Comparison of ENCODE assay signal across 23 cellular contexts in the genomic region with DNA sequence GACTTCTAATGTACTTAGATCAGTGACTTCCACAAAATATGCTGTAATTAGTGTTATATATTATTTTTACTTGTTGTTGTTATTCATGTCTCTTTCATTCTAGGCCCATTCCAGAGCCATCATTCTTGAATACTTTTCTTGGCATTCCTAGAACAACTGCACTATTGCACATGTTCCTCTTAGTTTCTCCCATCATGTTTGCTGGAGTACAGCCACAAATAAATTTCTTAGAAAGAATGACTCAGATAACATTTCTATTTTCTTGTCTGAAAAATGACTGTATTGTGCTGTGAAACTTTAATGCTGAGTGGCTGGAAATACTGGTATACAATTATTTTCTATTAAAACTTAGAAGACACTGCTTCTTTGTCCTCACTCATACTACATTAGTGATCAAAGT.
"Had no signal": no experiment of that assay in that cellular context is flagged by ENCODE, and none has a peak within 500 bp of the region (broad histone marks: within the 10 kb centered on the region; RNA-seq: fewer than 3 reads in every experiment).

No MANE protein-coding gene starts in this region.

- ATAC-seq: K562, Panc1, PC-3, Right ventricle myocardium inferior had no signal

- H3K4me3 Mint-ChIP-seq: IgD-negative memory B cell had no signal

- DNase-seq: Kasumi-1, MM.1S, NCI-H1092 treated with DMSO at 0.1 percent for 48 hours, NCI-H1436, NCI-H187, NCI-H2029, NCI-H2081 treated with DMSO at 0.1 percent for 48 hours, NCI-H2171, NCI-H226, NCI-H446, NCI-H510A, NCI-H524 treated with DMSO at 0.1 percent for 48 hours, NCI-H69, NCI-H774, PC-3, SHP77 treated with DMSO at 0.1 percent for 48 hours, SJCRH30 had no signal

- H3K27me3 Mint-ChIP-seq: IgD-negative memory B cell had no signal

- H3K4me2 ChIP-seq: KMS-11 had no signal

- H3K4me3 ChIP-seq: K562, SJCRH30 had no signal

- H3K4me1 Mint-ChIP-seq: IgD-negative memory B cell had no signal

- H3K36me3 Mint-ChIP-seq: IgD-negative memory B cell had no signal

- H3K27ac Mint-ChIP-seq: IgD-negative memory B cell had no signal

- H3K9me3 ChIP-seq: SJCRH30 had no signal

- H3K27me3 ChIP-seq: SJCRH30 had no signal

- H3K36me3 ChIP-seq: SJCRH30 had no signal

- H3K9ac ChIP-seq: KMS-11 had no signal

- H3K4me1 ChIP-seq: SJCRH30 had no signal

- H3K27ac ChIP-seq: HL-60, KMS-11, SJCRH30 had no signal
